13 cellular contexts compared by ENCODE assay signal in the genomic region with DNA sequence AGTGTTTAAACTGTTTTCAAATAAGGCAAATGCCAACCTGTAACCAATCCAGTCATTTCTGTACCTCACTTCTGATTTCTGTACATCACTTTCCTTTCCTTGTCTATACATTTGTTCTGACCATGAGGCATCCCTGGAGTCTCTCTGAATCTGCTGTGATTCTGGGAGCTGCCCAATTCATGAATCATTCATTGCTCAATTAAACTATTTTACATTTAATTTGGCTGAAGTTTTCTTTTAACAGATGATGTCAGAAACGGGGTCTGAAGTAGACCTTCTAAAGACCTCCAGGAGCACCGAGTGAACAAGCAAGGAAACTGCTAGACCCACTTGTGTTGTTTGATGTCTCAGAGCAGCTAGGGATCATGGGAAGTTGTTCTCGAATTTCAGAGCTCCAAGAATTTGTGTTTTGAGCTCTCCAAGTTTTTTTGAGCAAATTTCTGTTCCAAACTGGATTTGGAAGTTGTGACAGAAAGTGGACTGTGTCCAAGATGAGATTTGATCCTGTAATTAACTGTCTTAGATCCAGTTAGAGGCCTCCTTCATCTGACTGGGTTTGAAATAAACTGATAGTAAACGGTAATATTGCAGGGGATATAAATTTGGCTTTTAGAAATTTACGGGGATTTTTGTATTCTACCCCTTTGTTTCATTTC.
"Had no signal": no experiment of that assay in that cellular context is flagged by ENCODE, and none has a peak within 500 bp of the region (broad histone marks: within the 10 kb centered on the region; RNA-seq: fewer than 3 reads in every experiment).

No MANE protein-coding gene starts in this region.

- H3K4me3 Mint-ChIP-seq: neural crest cell; stimulated activated effector memory CD8-positive, alpha-beta T cell treated with anti-CD3 and anti-CD28 coated beads, Interleukin-12 subunit alpha, Interleukin-12 subunit beta, amount 100 ng/mL, for 72 hours; T-cell had no signal

- H3K36me3 Mint-ChIP-seq: stimulated activated effector memory CD8-positive, alpha-beta T cell treated with anti-CD3 and anti-CD28 coated beads, Interleukin-12 subunit alpha, Interleukin-12 subunit beta, amount 100 ng/mL, for 72 hours; T-cell had no signal

- H3K27me3 ChIP-seq: ovary, sigmoid colon had no signal

- H3K4me3 ChIP-seq: ovary, sigmoid colon had no signal

- H3K9me3 ChIP-seq: ovary, sigmoid colon had no signal

- ATAC-seq: activated CD4-positive, CD25-positive, alpha-beta regulatory T cell treated with anti-CD3 and anti-CD28 coated beads, Interleukin-2, amount 50 U/mL, for 24 hours; stimulated activated effector memory CD8-positive, alpha-beta T cell treated with anti-CD3 and anti-CD28 coated beads, Interleukin-12 subunit alpha, Interleukin-12 subunit beta, amount 100 ng/mL, for 72 hours; T-cell had no signal

- H3K27ac Mint-ChIP-seq: stimulated activated effector memory CD8-positive, alpha-beta T cell treated with anti-CD3 and anti-CD28 coated beads, Interleukin-12 subunit alpha, Interleukin-12 subunit beta, amount 100 ng/mL, for 72 hours; T-cell had no signal

- H3K4me1 Mint-ChIP-seq: stimulated activated effector memory CD8-positive, alpha-beta T cell treated with anti-CD3 and anti-CD28 coated beads, Interleukin-12 subunit alpha, Interleukin-12 subunit beta, amount 100 ng/mL, for 72 hours; T-cell had no signal

- H3K27me3 Mint-ChIP-seq: T-cell had no signal

- H3K9me3 Mint-ChIP-seq: stimulated activated effector memory CD8-positive, alpha-beta T cell treated with anti-CD3 and anti-CD28 coated beads, Interleukin-12 subunit alpha, Interleukin-12 subunit beta, amount 100 ng/mL, for 72 hours; T-cell had no signal

- H3K4me1 ChIP-seq: sigmoid colon had no signal

- H3K27ac ChIP-seq: ovary, sigmoid colon had no signal

- DNase-seq: activated CD4-positive, alpha-beta T cell treated with anti-CD3 and anti-CD28 coated beads, Interleukin-2, amount 50 U/mL, for 1 hour; activated CD8-positive, alpha-beta memory T cell treated with anti-CD3 and anti-CD28 coated beads for 24 hours; aorta; erythroblast; foreskin melanocyte; ovary; sigmoid colon; stimulated activated CD4-positive, alpha-beta T cell treated with anti-CD3 and anti-CD28 coated beads, Interleukin-12 subunit alpha, Interleukin-12 subunit beta, amount 100 ng/mL, for 4 hours; T-cell; T-helper 9 cell had no signal

- H3K36me3 ChIP-seq: ovary, sigmoid colon had no signal
